In genomic region chr16:85446846-85447656, GRCh38 we compare ENCODE assay signal across 1 cellular context.
TF ChIP-seq lines count a peak whose summit lies in the region.

No MANE protein-coding gene starts in this region.

TF ChIP-seq in HepG2, 621 proteins besides CTCF, POLR2A, EP300 and RAD21 (continued from another document and continues in another):
- TF ChIP-seq, protein P1, sequence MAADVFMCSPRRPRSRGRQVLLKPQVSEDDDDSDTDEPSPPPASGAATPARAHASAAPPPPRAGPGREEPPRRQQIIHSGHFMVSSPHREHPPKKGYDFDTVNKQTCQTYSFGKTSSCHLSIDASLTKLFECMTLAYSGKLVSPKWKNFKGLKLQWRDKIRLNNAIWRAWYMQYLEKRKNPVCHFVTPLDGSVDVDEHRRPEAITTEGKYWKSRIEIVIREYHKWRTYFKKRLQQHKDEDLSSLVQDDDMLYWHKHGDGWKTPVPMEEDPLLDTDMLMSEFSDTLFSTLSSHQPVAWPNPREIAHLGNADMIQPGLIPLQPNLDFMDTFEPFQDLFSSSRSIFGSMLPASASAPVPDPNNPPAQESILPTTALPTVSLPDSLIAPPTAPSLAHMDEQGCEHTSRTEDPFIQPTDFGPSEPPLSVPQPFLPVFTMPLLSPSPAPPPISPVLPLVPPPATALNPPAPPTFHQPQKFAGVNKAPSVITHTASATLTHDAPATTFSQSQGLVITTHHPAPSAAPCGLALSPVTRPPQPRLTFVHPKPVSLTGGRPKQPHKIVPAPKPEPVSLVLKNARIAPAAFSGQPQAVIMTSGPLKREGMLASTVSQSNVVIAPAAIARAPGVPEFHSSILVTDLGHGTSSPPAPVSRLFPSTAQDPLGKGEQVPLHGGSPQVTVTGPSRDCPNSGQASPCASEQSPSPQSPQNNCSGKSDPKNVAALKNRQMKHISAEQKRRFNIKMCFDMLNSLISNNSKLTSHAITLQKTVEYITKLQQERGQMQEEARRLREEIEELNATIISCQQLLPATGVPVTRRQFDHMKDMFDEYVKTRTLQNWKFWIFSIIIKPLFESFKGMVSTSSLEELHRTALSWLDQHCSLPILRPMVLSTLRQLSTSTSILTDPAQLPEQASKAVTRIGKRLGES (CRISPR knock-in tag; IDR thresholded peaks at IDR 0.05; ENCODE audit: borderline replicate concordance) = no peak
- TF ChIP-seq MIER2 (CRISPR knock-in tag; IDR thresholded peaks at IDR 0.05) (no peak), ATF3 (CRISPR knock-in tag; IDR thresholded peaks at IDR 0.05) (no peak), CHCHD3 (CRISPR knock-in tag; IDR thresholded peaks at IDR 0.05) (0 out of 2 replicates have a peak, but pooled peaks have one; percentile 69), FOXJ3 (CRISPR knock-in tag; IDR thresholded peaks at IDR 0.05; ENCODE audit: borderline replicate concordance) (no peak), SP5 (CRISPR knock-in tag; IDR thresholded peaks at IDR 0.05; ENCODE audit: borderline replicate concordance, low read depth) (no peak), HOXA3 (CRISPR knock-in tag; IDR thresholded peaks at IDR 0.05) (no peak), ZNF572 (CRISPR knock-in tag; IDR thresholded peaks at IDR 0.05) (no peak), ZNF18 (CRISPR knock-in tag; IDR thresholded peaks at IDR 0.05; ENCODE audit: insufficient replicate concordance) (no peak), ARNTL (CRISPR knock-in tag; IDR thresholded peaks at IDR 0.05) (no peak), FOSL2 (CRISPR knock-in tag; IDR thresholded peaks at IDR 0.05) (no peak), RNF219 (CRISPR knock-in tag; IDR thresholded peaks at IDR 0.05) (no peak), SOX5 (CRISPR knock-in tag; IDR thresholded peaks at IDR 0.05; ENCODE audit: borderline replicate concordance) (no peak), MEIS2 (CRISPR knock-in tag; IDR thresholded peaks at IDR 0.05) (no peak; the same call in 1 of the 2 replicates), ISX (CRISPR knock-in tag; conservative IDR thresholded peaks at IDR 0.05) (no peak), SNAPC2 (CRISPR knock-in tag; IDR thresholded peaks at IDR 0.05) (no peak), ATF7-NPFF (CRISPR knock-in tag; IDR thresholded peaks at IDR 0.05; ENCODE audit: low read depth) (0 out of 2 replicates have a peak, but pooled peaks have one; percentile 39), KDM2A (CRISPR knock-in tag; IDR thresholded peaks at IDR 0.05; ENCODE audit: borderline replicate concordance, low read depth) (0 out of 2 replicates have a peak, but pooled peaks have one; percentile 2), NFATC3 (CRISPR knock-in tag; IDR thresholded peaks at IDR 0.05) (no peak), CHD4 (IDR thresholded peaks at IDR 0.05; ENCODE audit: borderline replicate concordance, low read length) (no peak), AGO1 (IDR thresholded peaks at IDR 0.05; ENCODE audit: low read depth, low read length, poor library complexity, severe bottlenecking) (no peak), HES4 (CRISPR knock-in tag; IDR thresholded peaks at IDR 0.05; ENCODE audit: borderline replicate concordance) (no peak), ZNF124 (CRISPR knock-in tag; IDR thresholded peaks at IDR 0.05) (no peak), ZBTB38 (CRISPR knock-in tag; IDR thresholded peaks at IDR 0.05) (no peak), TIGD3 (CRISPR knock-in tag; IDR thresholded peaks at IDR 0.05; ENCODE audit: borderline replicate concordance) (no peak), ZBTB7A (CRISPR knock-in tag; IDR thresholded peaks at IDR 0.05) (peak; percentile 52; the same call in 1 of the 2 replicates), SIN3B (IDR thresholded peaks at IDR 0.05; ENCODE audit: low read length) (no peak), ZFP41 (CRISPR knock-in tag; IDR thresholded peaks at IDR 0.05; ENCODE audit: borderline replicate concordance) (peak; percentile 75; the same call in 1 of the 2 replicates), ZGPAT (CRISPR knock-in tag; IDR thresholded peaks at IDR 0.05) (no peak), NR1H2 (CRISPR knock-in tag; IDR thresholded peaks at IDR 0.05; ENCODE audit: borderline replicate concordance, low read depth) (no peak)
- TF ChIP-seq, protein P2, sequence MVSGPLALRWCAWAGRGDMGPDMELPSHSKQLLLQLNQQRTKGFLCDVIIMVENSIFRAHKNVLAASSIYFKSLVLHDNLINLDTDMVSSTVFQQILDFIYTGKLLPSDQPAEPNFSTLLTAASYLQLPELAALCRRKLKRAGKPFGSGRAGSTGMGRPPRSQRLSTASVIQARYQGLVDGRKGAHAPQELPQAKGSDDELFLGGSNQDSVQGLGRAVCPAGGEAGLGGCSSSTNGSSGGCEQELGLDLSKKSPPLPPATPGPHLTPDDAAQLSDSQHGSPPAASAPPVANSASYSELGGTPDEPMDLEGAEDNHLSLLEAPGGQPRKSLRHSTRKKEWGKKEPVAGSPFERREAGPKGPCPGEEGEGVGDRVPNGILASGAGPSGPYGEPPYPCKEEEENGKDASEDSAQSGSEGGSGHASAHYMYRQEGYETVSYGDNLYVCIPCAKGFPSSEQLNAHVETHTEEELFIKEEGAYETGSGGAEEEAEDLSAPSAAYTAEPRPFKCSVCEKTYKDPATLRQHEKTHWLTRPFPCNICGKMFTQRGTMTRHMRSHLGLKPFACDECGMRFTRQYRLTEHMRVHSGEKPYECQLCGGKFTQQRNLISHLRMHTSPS (CRISPR knock-in tag; IDR thresholded peaks at IDR 0.05; ENCODE audit: low read depth) = no peak; the same call in 1 of the 2 replicates
- TF ChIP-seq, protein P3, sequence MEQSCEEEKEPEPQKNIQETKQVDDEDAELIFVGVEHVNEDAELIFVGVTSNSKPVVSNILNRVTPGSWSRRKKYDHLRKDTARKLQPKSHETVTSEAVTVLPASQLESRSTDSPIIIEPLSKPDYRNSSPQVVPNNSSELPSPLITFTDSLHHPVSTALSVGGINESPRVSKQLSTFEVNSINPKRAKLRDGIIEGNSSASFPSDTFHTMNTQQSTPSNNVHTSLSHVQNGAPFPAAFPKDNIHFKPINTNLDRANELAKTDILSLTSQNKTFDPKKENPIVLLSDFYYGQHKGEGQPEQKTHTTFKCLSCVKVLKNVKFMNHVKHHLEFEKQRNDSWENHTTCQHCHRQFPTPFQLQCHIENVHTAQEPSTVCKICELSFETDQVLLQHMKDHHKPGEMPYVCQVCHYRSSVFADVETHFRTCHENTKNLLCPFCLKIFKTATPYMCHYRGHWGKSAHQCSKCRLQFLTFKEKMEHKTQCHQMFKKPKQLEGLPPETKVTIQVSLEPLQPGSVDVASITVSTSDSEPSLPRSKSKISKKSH (CRISPR knock-in tag; IDR thresholded peaks at IDR 0.05; ENCODE audit: borderline replicate concordance) = no peak; the same call in none of the 2 replicates
- TF ChIP-seq, protein P4, sequence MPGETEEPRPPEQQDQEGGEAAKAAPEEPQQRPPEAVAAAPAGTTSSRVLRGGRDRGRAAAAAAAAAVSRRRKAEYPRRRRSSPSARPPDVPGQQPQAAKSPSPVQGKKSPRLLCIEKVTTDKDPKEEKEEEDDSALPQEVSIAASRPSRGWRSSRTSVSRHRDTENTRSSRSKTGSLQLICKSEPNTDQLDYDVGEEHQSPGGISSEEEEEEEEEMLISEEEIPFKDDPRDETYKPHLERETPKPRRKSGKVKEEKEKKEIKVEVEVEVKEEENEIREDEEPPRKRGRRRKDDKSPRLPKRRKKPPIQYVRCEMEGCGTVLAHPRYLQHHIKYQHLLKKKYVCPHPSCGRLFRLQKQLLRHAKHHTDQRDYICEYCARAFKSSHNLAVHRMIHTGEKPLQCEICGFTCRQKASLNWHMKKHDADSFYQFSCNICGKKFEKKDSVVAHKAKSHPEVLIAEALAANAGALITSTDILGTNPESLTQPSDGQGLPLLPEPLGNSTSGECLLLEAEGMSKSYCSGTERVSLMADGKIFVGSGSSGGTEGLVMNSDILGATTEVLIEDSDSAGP (CRISPR knock-in tag; IDR thresholded peaks at IDR 0.05; ENCODE audit: borderline replicate concordance) = no peak
- TF ChIP-seq, protein P5, sequence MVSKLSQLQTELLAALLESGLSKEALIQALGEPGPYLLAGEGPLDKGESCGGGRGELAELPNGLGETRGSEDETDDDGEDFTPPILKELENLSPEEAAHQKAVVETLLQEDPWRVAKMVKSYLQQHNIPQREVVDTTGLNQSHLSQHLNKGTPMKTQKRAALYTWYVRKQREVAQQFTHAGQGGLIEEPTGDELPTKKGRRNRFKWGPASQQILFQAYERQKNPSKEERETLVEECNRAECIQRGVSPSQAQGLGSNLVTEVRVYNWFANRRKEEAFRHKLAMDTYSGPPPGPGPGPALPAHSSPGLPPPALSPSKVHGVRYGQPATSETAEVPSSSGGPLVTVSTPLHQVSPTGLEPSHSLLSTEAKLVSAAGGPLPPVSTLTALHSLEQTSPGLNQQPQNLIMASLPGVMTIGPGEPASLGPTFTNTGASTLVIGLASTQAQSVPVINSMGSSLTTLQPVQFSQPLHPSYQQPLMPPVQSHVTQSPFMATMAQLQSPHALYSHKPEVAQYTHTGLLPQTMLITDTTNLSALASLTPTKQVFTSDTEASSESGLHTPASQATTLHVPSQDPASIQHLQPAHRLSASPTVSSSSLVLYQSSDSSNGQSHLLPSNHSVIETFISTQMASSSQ (IDR thresholded peaks at IDR 0.05; ENCODE audit: low read depth) = no peak
- TF ChIP-seq, protein P5 (CRISPR knock-in tag; IDR thresholded peaks at IDR 0.05; ENCODE audit: borderline replicate concordance) = no peak
- TF ChIP-seq, protein P6, sequence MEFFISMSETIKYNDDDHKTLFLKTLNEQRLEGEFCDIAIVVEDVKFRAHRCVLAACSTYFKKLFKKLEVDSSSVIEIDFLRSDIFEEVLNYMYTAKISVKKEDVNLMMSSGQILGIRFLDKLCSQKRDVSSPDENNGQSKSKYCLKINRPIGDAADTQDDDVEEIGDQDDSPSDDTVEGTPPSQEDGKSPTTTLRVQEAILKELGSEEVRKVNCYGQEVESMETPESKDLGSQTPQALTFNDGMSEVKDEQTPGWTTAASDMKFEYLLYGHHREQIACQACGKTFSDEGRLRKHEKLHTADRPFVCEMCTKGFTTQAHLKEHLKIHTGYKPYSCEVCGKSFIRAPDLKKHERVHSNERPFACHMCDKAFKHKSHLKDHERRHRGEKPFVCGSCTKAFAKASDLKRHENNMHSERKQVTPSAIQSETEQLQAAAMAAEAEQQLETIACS (CRISPR knock-in tag; IDR thresholded peaks at IDR 0.05) = no peak
